Comparison of ENCODE assay signal across 10 cellular contexts in genomic region chrX:87664381-87664780, GRCh38.
DNase-seq lines count a peak whose midpoint lies in the region; ATAC-seq and FAIRE-seq lines count a peak whose summit lies in the region.
"Had no signal": no experiment of that assay in that cellular context is flagged by ENCODE, and none has a peak within 500 bp of the region (broad histone marks: within the 10 kb centered on the region; RNA-seq: fewer than 3 reads in every experiment).

No MANE protein-coding gene starts in this region.

- no peak overlapping the region for H3K9ac ChIP-seq in neuronal stem cell (ENCODE audit: low read depth, low read length, poor library complexity)

- H2AK5ac ChIP-seq in neuronal stem cell (ENCODE audit: low read depth, low read length), result no peak overlapping the region

- H4K91ac ChIP-seq in neuronal stem cell (ENCODE audit: low read depth, low read length, poor library complexity), result no peak overlapping the region

- no peak overlapping the region for H2BK120ac ChIP-seq in neuronal stem cell (ENCODE audit: low read depth, low read length)

- no CpG with 5 or more reads among the region's 2 CpGs for WGBS in neuronal stem cell (ENCODE audit: extremely low coverage in 2 of 2, insufficient read length in 2 of 2, insufficient replicate concordance in 1 of 2), 2 donors

- H4K8ac ChIP-seq in neuronal stem cell (ENCODE audit: low read depth, low read length), result no peak overlapping the region

- H3K27ac ChIP-seq in neuronal stem cell (replicated peaks; ENCODE audit: low read length), result no peak overlapping the region
- H3K27ac ChIP-seq: transverse colon had no signal

- H3K79me1 ChIP-seq in neuronal stem cell (ENCODE audit: low read depth, low read length), result no peaks in the 10 kb centered on the region

- FAIRE-seq in colon (lab: Jason Lieb, UNC) (peak; percentile 41), urothelium cell line (lab: Jason Lieb, UNC) (no peak)

- H3K4me3 ChIP-seq in neuronal stem cell (ENCODE audit: low read length in 2 of 2), result no peak overlapping the region
- H3K4me3 ChIP-seq: transverse colon had no signal

- no peak overlapping the region for H3K18ac ChIP-seq in neuronal stem cell (ENCODE audit: low read length)

- H3K14ac ChIP-seq in neuronal stem cell (ENCODE audit: low read length), result no peak overlapping the region

- no peak overlapping the region for H3K4ac ChIP-seq in neuronal stem cell (ENCODE audit: low read length)

- H2BK12ac ChIP-seq in neuronal stem cell (ENCODE audit: low read length), result no peak overlapping the region

- H3K4me2 ChIP-seq in neuronal stem cell (ENCODE audit: insufficient read depth, low read length, poor library complexity, severe bottlenecking), result no peak overlapping the region

- peak; percentile 51 for ATAC-seq in GM18517 (IDR thresholded peaks at IDR 0.05; ENCODE audit: unreplicated experiment)
- ATAC-seq in GM21529 (IDR thresholded peaks at IDR 0.05; ENCODE audit: unreplicated experiment), result no peak
- ATAC-seq in esophagus mucosa, result no peak
- ATAC-seq: left ventricle myocardium superior had no signal

- no peak overlapping the region for H2AFZ ChIP-seq in neuronal stem cell (ENCODE audit: low read length)

- no peaks in the 10 kb centered on the region for H3K36me3 ChIP-seq in neuronal stem cell (replicated peaks in 1 of 2; ENCODE audit: control insufficient read depth in 2 of 2, insufficient read depth in 2 of 2, low read length in 2 of 2)
- H3K36me3 ChIP-seq: transverse colon had no signal

- no peaks in the 10 kb centered on the region for H3K4me1 ChIP-seq in neuronal stem cell (ENCODE audit: control insufficient read depth in 2 of 2, insufficient read depth in 1 of 2, low read depth in 1 of 2, low read length in 2 of 2)
- H3K4me1 ChIP-seq: transverse colon had no signal

- no peak overlapping the region for H2BK15ac ChIP-seq in neuronal stem cell (ENCODE audit: low read length)

- no peak overlapping the region for H2BK5ac ChIP-seq in neuronal stem cell (ENCODE audit: low read length)

- no peaks in the 10 kb centered on the region for H3K27me3 ChIP-seq in neuronal stem cell (ENCODE audit: control insufficient read depth in 3 of 3, insufficient read depth in 3 of 3, low read depth in 1 of 3, low read length in 3 of 3)
- H3K27me3 ChIP-seq: transverse colon had no signal

- H3K23ac ChIP-seq in neuronal stem cell (ENCODE audit: low read depth, low read length, poor library complexity), result no peak overlapping the region

- DNase-seq in NCI-H1105 treated with DMSO at 0.1 percent for 48 hours (lab: John Stamatoyannopoulos, UW) (peak; percentile 25), neuronal stem cell (ENCODE audit: low spot score) (peak; percentile 0), NK-92 (lab: John Stamatoyannopoulos, UW; ENCODE audit: unreplicated experiment) (no peak), urothelium cell line (ENCODE audit: low spot score) (no peak)
- DNase-seq: left ventricle myocardium superior, transverse colon had no signal

- H3K9me3 ChIP-seq in neuronal stem cell (replicated peaks in 1 of 2; ENCODE audit: control insufficient read depth in 2 of 2, insufficient read depth in 1 of 2, low read depth in 1 of 2, low read length in 2 of 2), result no peaks in the 10 kb centered on the region
- H3K9me3 ChIP-seq: transverse colon had no signal

Comparison
In these comparisons a context has a peak if more than half of its experiments do, and no peak if none do; other contexts are left out.
1. DNase-seq: peak in NCI-H1105 treated with DMSO at 0.1 percent for 48 hours (single experiment) and neuronal stem cell (single experiment); none in NK-92 (single experiment) and urothelium cell line (single experiment).